In the genomic region with DNA sequence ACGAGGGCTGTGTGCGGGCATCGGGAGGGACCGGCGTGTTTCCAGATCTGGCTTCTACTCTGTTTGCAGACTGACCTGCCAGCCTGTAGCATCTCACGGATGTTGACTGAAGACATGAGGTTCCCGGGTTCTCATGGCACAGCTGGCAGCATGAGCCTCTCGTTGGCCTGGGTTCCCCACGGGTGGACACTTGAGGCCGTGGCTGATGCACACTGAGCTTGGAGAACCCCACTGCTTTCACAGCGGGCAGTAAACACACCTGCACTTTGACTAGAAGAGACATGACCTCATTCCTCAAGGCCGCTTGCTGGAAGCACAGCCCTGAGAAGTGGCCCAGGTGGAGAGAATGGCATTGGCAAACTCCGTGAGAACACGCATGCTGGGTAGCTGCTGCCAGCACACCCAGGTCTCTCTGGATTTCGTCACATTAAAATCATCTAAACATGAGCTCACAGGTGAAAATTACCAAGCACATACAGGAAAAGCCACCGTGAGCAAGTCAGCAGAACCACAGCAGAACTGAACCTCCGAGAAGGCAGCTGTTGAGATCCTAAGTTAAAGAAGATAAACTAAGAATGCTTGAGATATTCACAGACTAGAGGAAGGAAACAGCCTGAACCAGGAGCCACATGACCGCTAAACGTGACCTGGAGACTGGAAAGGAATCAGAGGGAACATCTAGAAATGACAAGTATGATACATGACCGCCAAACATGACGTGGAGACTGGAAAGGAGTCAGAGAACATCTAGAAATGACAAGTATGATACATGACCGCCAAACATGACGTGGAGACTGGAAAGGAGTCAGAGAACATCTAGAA, we compare ENCODE assay signal across 1 cellular context.
TF ChIP-seq lines count a peak whose summit lies in the region.

No MANE protein-coding gene starts in this region.

TF ChIP-seq in IMR-90, 13 proteins besides CTCF, POLR2A, EP300 and RAD21:
- TF ChIP-seq, protein P1, sequence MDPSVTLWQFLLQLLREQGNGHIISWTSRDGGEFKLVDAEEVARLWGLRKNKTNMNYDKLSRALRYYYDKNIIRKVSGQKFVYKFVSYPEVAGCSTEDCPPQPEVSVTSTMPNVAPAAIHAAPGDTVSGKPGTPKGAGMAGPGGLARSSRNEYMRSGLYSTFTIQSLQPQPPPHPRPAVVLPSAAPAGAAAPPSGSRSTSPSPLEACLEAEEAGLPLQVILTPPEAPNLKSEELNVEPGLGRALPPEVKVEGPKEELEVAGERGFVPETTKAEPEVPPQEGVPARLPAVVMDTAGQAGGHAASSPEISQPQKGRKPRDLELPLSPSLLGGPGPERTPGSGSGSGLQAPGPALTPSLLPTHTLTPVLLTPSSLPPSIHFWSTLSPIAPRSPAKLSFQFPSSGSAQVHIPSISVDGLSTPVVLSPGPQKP (IDR thresholded peaks at IDR 0.05; ENCODE audit: borderline replicate concordance, low read depth, low read length) = no peak
